ENCODE assay signal across 9 cellular contexts in the genomic region with DNA sequence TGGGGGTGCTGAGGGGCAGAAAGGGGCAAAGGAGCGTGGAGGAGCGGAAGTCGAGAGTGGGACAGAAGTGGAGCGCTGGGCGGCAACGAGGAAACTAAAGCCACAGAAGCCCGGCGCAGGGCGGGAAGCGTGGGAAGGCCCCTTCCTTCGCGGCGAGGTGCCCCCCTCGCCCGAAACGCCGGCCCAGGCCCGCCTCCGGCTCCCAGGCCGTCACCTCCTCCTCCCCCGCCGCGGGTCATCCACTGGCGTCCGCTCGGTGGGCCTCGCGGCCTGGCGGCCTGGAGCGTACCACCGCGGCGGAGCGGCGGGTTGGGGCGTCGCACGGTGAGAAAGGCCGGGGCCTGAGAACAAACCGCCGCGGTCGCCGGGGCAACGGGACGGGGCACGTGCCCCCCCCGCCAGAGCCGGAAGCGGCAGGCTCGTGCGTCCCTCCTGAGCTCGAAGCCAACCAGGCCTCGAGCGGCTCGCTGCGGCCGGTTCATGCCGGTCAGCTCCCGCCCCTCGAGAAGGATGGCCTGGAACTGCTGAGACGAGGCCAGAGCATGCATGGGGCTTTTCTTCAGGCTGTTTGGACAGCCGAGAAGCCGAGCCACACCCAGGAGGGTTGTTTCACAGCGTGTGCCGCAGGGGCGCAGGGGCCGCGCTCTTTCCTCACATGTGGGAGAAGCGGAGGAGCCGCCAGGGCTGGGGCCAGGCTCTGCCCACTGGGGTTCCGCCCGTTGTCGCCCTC. TPM values are rescaled to one million over a fixed set of nuclear protein-coding genes. Genes with fewer than 3 reads are reported as not detected.
DNase-seq lines count a peak whose midpoint lies in the region; ATAC-seq lines count a peak whose summit lies in the region.
"Had no signal": no experiment of that assay in that cellular context is flagged by ENCODE, and none has a peak within 500 bp of the region (broad histone marks: within the 10 kb centered on the region; RNA-seq: fewer than 3 reads in every experiment).

TSS of gene TCP11 (minus strand) at position 349 of the 730 bp plus-strand sequence. CDS start 469 bp downstream, outside the sequence.

- intact Hi-C loops in activated naive CD4-positive, alpha-beta T cell treated with anti-CD3 and anti-CD28 coated beads for 36 hours (cut with micrococcal nuclease): loop anchor here (1.0 to 10.0 kb wide), 4 partner anchors 155 to 676 kb away; partner anchors contain the start of gene PACSIN1

- H3K27me3 Mint-ChIP-seq in IgD-negative memory B cell: peaks cover 16% of the 10 kb centered on the region
- peaks cover 13% of the 10 kb centered on the region for H3K27me3 Mint-ChIP-seq in activated naive CD4-positive, alpha-beta T cell treated with anti-CD3 and anti-CD28 coated beads for 36 hours (ENCODE audit: low read depth)

- peak; percentile 35 for DNase-seq in activated naive CD4-positive, alpha-beta T cell treated with anti-CD3 and anti-CD28 coated beads for 36 hours
- peak; percentile 87 for DNase-seq in left kidney (ENCODE audit: low read depth, low spot score)
- DNase-seq in stimulated activated naive CD4-positive, alpha-beta T cell (lab: John Stamatoyannopoulos, UW): peak in 4 of 6 experiments; percentile 4 to 32 (median 12)
- DNase-seq in amniotic stem cell (lab: John Stamatoyannopoulos, UW): no peak
- no peak for DNase-seq in NCI-H774 (lab: John Stamatoyannopoulos, UW)
- DNase-seq in Kasumi-1 (lab: John Stamatoyannopoulos, UW): no peak

- CTCF ChIA-PET in activated naive CD4-positive, alpha-beta T cell treated with anti-CD3 and anti-CD28 coated beads for 36 hours (lab: Charles Lee): interaction anchor here (0.6 to 2.1 kb wide), 6 partner anchors 9 to 1473 kb away, joined by 3 to 10 read pairs (median 5); no protein-coding TSS in a partner anchor

- H3K27ac Mint-ChIP-seq in IgD-negative memory B cell: peak within 1 kb of the TSS in 1 of 3 donors; percentile 4
- no peak within 1 kb of the TSS for H3K27ac Mint-ChIP-seq in activated naive CD4-positive, alpha-beta T cell treated with anti-CD3 and anti-CD28 coated beads for 36 hours

- no peaks in the 10 kb centered on the region for H3K9me3 Mint-ChIP-seq in IgD-negative memory B cell
- no peaks in the 10 kb centered on the region for H3K9me3 Mint-ChIP-seq in activated naive CD4-positive, alpha-beta T cell treated with anti-CD3 and anti-CD28 coated beads for 36 hours

- ATAC-seq in HG02970 (IDR thresholded peaks at IDR 0.05; ENCODE audit: low FRiP score, unreplicated experiment): no peak

- no peaks in the 10 kb centered on the region for H3K36me3 Mint-ChIP-seq in IgD-negative memory B cell
- H3K36me3 Mint-ChIP-seq in activated naive CD4-positive, alpha-beta T cell treated with anti-CD3 and anti-CD28 coated beads for 36 hours (ENCODE audit: low read depth): no peaks in the 10 kb centered on the region

- H3K4me3 Mint-ChIP-seq in IgD-negative memory B cell: peak within 1 kb of the TSS; percentile 9 to 77 (median 58)
- H3K4me3 Mint-ChIP-seq in activated naive CD4-positive, alpha-beta T cell treated with anti-CD3 and anti-CD28 coated beads for 36 hours: no peak within 1 kb of the TSS

- H3K4me1 Mint-ChIP-seq in IgD-negative memory B cell: peaks cover 9 to 10% (median 9%) of the 10 kb centered on the region in 3 donors
- H3K4me1 Mint-ChIP-seq in activated naive CD4-positive, alpha-beta T cell treated with anti-CD3 and anti-CD28 coated beads for 36 hours (ENCODE audit: low read depth): peaks cover 15% of the 10 kb centered on the region

RNA-seq across cellular contexts. Expression of gene TCP11, which starts in this region (rescaled TPM):
- not detected for polyA plus RNA-seq in IgD-negative memory B cell
- not detected for total RNA-seq in activated naive CD4-positive, alpha-beta T cell treated with anti-CD3 and anti-CD28 coated beads for 36 hours
- total RNA-seq: kidney epithelial cell had no signal

Comparison
In these comparisons a context has a peak if more than half of its experiments do, and no peak if none do; other contexts are left out.
1. Peak in DNase-seq in activated naive CD4-positive, alpha-beta T cell treated with anti-CD3 and anti-CD28 coated beads for 36 hours; RNA of the gene not detected or under 1 TPM.
2. DNase-seq: peak in left kidney (single experiment) and stimulated activated naive CD4-positive, alpha-beta T cell (4 of 6); none in amniotic stem cell (single experiment), NCI-H774 (single experiment) and Kasumi-1 (0 of 2).